In the genomic region with DNA sequence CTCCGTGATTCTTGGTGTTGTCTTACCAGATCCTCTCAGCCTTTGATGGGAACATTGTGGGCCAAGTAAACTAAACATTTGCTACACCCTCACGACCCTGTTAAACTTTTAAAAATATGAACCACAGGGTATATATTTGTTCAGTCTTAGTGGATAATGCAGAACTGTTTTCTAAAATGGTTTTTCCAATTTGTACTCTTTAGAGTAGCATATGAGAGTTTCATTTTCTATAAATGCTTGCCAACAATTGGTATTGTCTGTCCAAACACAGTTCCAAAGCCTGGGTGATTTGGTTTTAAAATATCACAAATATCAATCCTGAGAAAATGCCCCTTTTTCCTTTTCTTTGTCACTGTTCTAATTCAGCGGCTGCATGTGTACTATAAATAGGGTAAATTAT, we compare ENCODE assay signal across 33 cellular contexts. TPM values are rescaled to one million over a fixed set of nuclear protein-coding genes. Genes with fewer than 3 reads are reported as not detected.
"Had no signal": no experiment of that assay in that cellular context is flagged by ENCODE, and none has a peak within 500 bp of the region (broad histone marks: within the 10 kb centered on the region; RNA-seq: fewer than 3 reads in every experiment).

No MANE protein-coding gene starts in this region.

- H3K9me3 Mint-ChIP-seq: activated B cell treated with CpG ODN at 0.5 μM for 24 hours; activated CD4-positive, alpha-beta memory T cell treated with anti-CD3 and anti-CD28 coated beads for 36 hours; activated naive CD4-positive, alpha-beta T cell treated with anti-CD3 and anti-CD28 coated beads for 36 hours; activated T-cell treated with anti-CD3 and anti-CD28 coated beads, Interleukin-2, amount 50 U/mL, for 4 hours; activated T-helper 1 cell treated with anti-CD3 and anti-CD28 coated beads, Interleukin-12 subunit alpha, Interleukin-12 subunit beta, Interleukin-2, Interleukin-4 antibody, amounts not matched to agents 30 ng/mL and 10 ng/mL and 1 ng/mL, durations not matched to agents 14 hours and 24 hours and 36 hours had no signal

- H3K9me3 ChIP-seq: Peyer's patch had no signal

- DNase-seq: activated B cell treated with CpG ODN at 0.5 μM for 24 hours; activated CD4-positive, alpha-beta T cell treated with anti-CD3 and anti-CD28 coated beads for 4 hours; activated CD4-positive, alpha-beta T cell treated with anti-CD3 and anti-CD28 coated beads, Interleukin-2, amount 50 U/mL, for 1 hour; activated CD4-positive, CD25-positive, alpha-beta regulatory T cell treated with anti-CD3 and anti-CD28 coated beads, Interleukin-2, amount 50 U/mL, for 72 hours; activated CD8-positive, alpha-beta memory T cell treated with anti-CD3 and anti-CD28 coated beads, Interleukin-2, amount 50 U/mL, for 4 hours; activated T-cell treated with anti-CD3 and anti-CD28 coated beads for 4 hours; activated T-cell treated with anti-CD3 and anti-CD28 coated beads, Interleukin-2, amount 50 U/mL, for 4 hours; amniotic stem cell; aorta; caudate nucleus; cerebellar nuclear complex; Karpas-422; KBM-7; NCI-H1105; NCI-H1417 treated with DMSO at 0.1 percent for 48 hours; NCI-H187 treated with DMSO at 0.1 percent for 48 hours; NCI-H2081 treated with DMSO at 0.1 percent for 48 hours; NCI-H446 treated with DMSO at 0.1 percent for 48 hours; NCI-H524; OCI-M1; Peyer's patch; RPMI8226; SIG-M5; T-helper 17 cell had no signal

- H3K27me3 ChIP-seq: Peyer's patch had no signal

- H3K27me3 Mint-ChIP-seq: T-helper 17 cell had no signal

- H3K27ac Mint-ChIP-seq: activated B cell treated with CpG ODN at 0.5 μM for 24 hours, T-helper 17 cell had no signal

- FAIRE-seq: bronchial epithelial cell had no signal

- H3K4me1 ChIP-seq: Peyer's patch had no signal

- H3K4me3 ChIP-seq: Peyer's patch had no signal

- H3K36me3 Mint-ChIP-seq: activated CD4-positive, alpha-beta memory T cell treated with anti-CD3 and anti-CD28 coated beads for 36 hours had no signal

- H3K36me3 ChIP-seq: Peyer's patch had no signal

- ATAC-seq: Right ventricle myocardium inferior had no signal

- H3K4me3 Mint-ChIP-seq: activated B cell treated with CpG ODN at 0.5 μM for 24 hours; activated CD4-positive, alpha-beta memory T cell treated with anti-CD3 and anti-CD28 coated beads for 36 hours; activated naive CD4-positive, alpha-beta T cell treated with anti-CD3 and anti-CD28 coated beads for 36 hours; activated naive CD8-positive, alpha-beta T cell; activated T-cell treated with anti-CD3 and anti-CD28 coated beads, Interleukin-2, amount 50 U/mL, for 4 hours; T-helper 17 cell had no signal

- H3K4me1 Mint-ChIP-seq: activated B cell treated with CpG ODN at 0.5 μM for 24 hours had no signal

- H3K27ac ChIP-seq: Peyer's patch, VCaP had no signal

RNA-seq across cellular contexts. Expression of a gene that starts 6.7 kb away (rescaled TPM):
- total RNA-seq: activated B cell treated with CpG ODN at 0.5 μM for 24 hours, aorta, bronchial epithelial cell, MCF 10A, Peyer's patch, Right ventricle myocardium inferior, SK-MEL-5 had no signal
- polyA plus RNA-seq: aorta had no signal

RNA-seq across cellular contexts. Expression of a gene that starts 34.5 kb away (rescaled TPM):
- total RNA-seq: activated B cell treated with CpG ODN at 0.5 μM for 24 hours, aorta, bronchial epithelial cell, MCF 10A, Peyer's patch, Right ventricle myocardium inferior, SK-MEL-5 had no signal
- polyA plus RNA-seq: aorta had no signal
